13 cellular contexts compared by ENCODE assay signal in genomic region chr1:60903591-60903990, GRCh38.
A peak's percentile ranks its signal among the peaks of the same experiment; 100 is the strongest.
DNase-seq lines count a peak whose midpoint lies in the region; ATAC-seq, FAIRE-seq and TF ChIP-seq lines count a peak whose summit lies in the region.
"Had no signal": no experiment of that assay in that cellular context is flagged by ENCODE, and none has a peak within 500 bp of the region (broad histone marks: within the 10 kb centered on the region; RNA-seq: fewer than 3 reads in every experiment).

No MANE protein-coding gene starts in this region.

- WGBS in stomach, 5 donors: 74 to 83% (median 77%) methylated on average over 10 of the region's 10 CpGs

- TF ChIP-seq EP300 in stomach (IDR thresholded peaks at IDR 0.05): no peak

- H3K27me3 ChIP-seq in keratinocyte (ENCODE audit: control insufficient read depth, extremely low read depth, insufficient read depth, low read length) (no peaks in the 10 kb centered on the region), stomach (no peaks in the 10 kb centered on the region)

- H3K36me3 ChIP-seq in keratinocyte (ENCODE audit: control insufficient read depth in 2 of 2, extremely low read depth in 1 of 2, insufficient read depth in 2 of 2, low read length in 2 of 2): no peaks in the 10 kb centered on the region
- H3K36me3 ChIP-seq in stomach: no peaks in the 10 kb centered on the region

- no peak for TF ChIP-seq POLR2A in stomach (IDR thresholded peaks at IDR 0.05)

- H4K20me1 ChIP-seq in keratinocyte (ENCODE audit: control insufficient read depth, extremely low read depth, insufficient read depth, low read length): no peaks in the 10 kb centered on the region

- H3K4me1 ChIP-seq in keratinocyte (ENCODE audit: control insufficient read depth, extremely low read depth, insufficient read depth, low read length): no peaks in the 10 kb centered on the region
- peaks cover 6 to 29% (median 15%) of the 10 kb centered on the region in 4 donors for H3K4me1 ChIP-seq in stomach

- H2AFZ ChIP-seq in keratinocyte (ENCODE audit: control insufficient read depth, low read length): peak overlapping the region; percentile 7

- H3K9ac ChIP-seq in keratinocyte (ENCODE audit: control insufficient read depth, extremely low read depth, insufficient read depth, low read length): no peak overlapping the region

- FAIRE-seq in keratinocyte (lab: Jason Lieb, UNC): no peak

- no peak for ATAC-seq in GM19395 (IDR thresholded peaks at IDR 0.05; ENCODE audit: unreplicated experiment)
- ATAC-seq in GM18868 (IDR thresholded peaks at IDR 0.05; ENCODE audit: unreplicated experiment): no peak
- ATAC-seq: activated naive CD4-positive, alpha-beta T cell treated with anti-CD3 and anti-CD28 coated beads, Interleukin-2, amount 50 U/mL, for 72 hours; esophagus mucosa had no signal

- no peaks in the 10 kb centered on the region for H3K79me2 ChIP-seq in keratinocyte (ENCODE audit: control insufficient read depth, insufficient read depth, low read length)

- no peaks in the 10 kb centered on the region for H3K9me1 ChIP-seq in keratinocyte (ENCODE audit: control insufficient read depth, extremely low read depth, insufficient read depth, low read length)

- H3K9me3 ChIP-seq in keratinocyte (ENCODE audit: control insufficient read depth, low read depth, low read length) (no peaks in the 10 kb centered on the region), stomach (no peaks in the 10 kb centered on the region)

- peak; percentile 10 for DNase-seq in HFF-Myc (ENCODE audit: extremely low read depth, low read depth)
- peak; percentile 65 for DNase-seq in astrocyte of the hippocampus (ENCODE audit: low read depth, low spot score)
- DNase-seq in keratinocyte (ENCODE audit: low read depth, low spot score): no peak
- no peak for DNase-seq in stomach
- no peak for DNase-seq in NCI-H1436 treated with DMSO at 0.1 percent for 48 hours (lab: John Stamatoyannopoulos, UW)
- no peak for DNase-seq in RKO (ENCODE audit: low spot score)
- DNase-seq: activated CD4-positive, CD25-positive, alpha-beta regulatory T cell; DND-41; KG1 had no signal

- TF ChIP-seq CTCF in HFF-Myc (IDR thresholded peaks at IDR 0.05; ENCODE audit: low read depth, low read length, missing control alignments): no peak
- TF ChIP-seq CTCF in keratinocyte (optimal IDR thresholded peaks at IDR 0.05 in 1 of 3, IDR thresholded peaks at IDR 0.05 in 1 of 3, conservative IDR thresholded peaks at IDR 0.05 in 1 of 3; ENCODE audit: extremely low read depth in 1 of 3, insufficient read depth in 2 of 3, low read length in 3 of 3): no peak
- TF ChIP-seq CTCF in stomach (IDR thresholded peaks at IDR 0.05): no peak

- dilution Hi-C loops in keratinocyte (cut with MboI; ENCODE audit: extremely low pct_ligation_motif_present, low sequenced_read_pairs): no loop called here

- intact Hi-C loops in stomach (cut with DNase I; ENCODE audit: low total_unique reads): no loop called here

- H3K4me2 ChIP-seq in keratinocyte (ENCODE audit: control insufficient read depth, extremely low read depth, insufficient read depth, low read depth, low read length): no peak overlapping the region

- H3K4me3 ChIP-seq in HFF-Myc (replicated peaks; ENCODE audit: low read depth, low read length) (no peak overlapping the region), keratinocyte (ENCODE audit: control insufficient read depth in 2 of 3, extremely low read depth in 1 of 3, insufficient read depth in 2 of 3, low read depth in 1 of 3, low read length in 3 of 3) (no peak overlapping the region), stomach (no peak overlapping the region)

- no peak overlapping the region for H3K27ac ChIP-seq in keratinocyte (ENCODE audit: control insufficient read depth, insufficient read depth, low read length)
- H3K27ac ChIP-seq in stomach: peak overlapping the region in 3 of 5 donors; percentile 16 to 76 (median 38)

Comparison
In these comparisons a context has a peak if more than half of its experiments do, and no peak if none do; other contexts are left out.
1. DNase-seq: peak in HFF-Myc (single experiment) and astrocyte of the hippocampus (single experiment); none in keratinocyte (single experiment), stomach (single experiment), NCI-H1436 treated with DMSO at 0.1 percent for 48 hours (single experiment) and RKO (single experiment).